ENCODE assay signal across 1 cellular context in the genomic region with DNA sequence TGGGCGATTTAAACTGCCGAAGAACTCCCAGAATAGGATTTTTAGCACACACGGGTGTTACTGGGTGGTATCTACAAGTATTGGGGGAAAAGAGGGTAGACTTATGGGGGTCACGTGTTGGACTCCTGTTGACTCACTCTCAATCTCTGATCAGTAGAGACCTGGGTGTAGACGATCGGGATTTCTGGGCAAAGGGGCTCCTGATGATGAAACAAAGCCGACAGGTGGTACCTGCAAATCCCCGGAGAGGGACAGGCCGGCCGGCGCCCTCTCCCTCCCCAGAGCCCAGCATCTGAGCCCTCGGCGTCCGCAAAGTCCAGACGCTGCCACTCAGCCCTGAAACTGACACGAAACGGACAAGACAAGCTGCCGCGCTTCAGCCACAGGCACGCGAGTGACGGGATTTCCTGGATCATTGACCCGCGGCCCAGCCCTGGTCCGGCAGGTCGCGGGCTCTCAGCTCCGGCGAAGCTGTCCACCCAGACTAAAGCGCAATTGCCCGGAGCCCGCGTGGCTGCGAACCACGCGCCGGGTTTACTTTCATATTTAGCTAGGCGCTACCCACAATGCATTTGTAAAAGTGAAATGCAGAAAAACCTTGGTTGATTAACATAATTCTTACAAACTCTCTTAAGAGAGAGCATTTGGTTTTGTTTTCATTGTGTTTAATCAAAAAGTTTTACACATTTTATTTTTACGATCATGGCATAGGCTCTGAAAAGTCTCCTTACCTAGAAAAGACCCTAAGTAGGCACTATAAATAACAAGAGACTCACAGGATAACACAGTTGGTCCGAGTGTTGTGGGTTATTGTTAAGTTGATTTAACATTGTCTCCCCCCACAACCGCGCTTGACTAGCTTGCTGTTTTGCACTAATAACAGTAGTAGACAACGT.
TF ChIP-seq lines count a peak whose summit lies in the region.

No MANE protein-coding gene starts in this region.

TF ChIP-seq in HEK293, 187 proteins besides CTCF, POLR2A, EP300 and RAD21 (continued from another document and continues in another):
- TF ChIP-seq, protein P1, sequence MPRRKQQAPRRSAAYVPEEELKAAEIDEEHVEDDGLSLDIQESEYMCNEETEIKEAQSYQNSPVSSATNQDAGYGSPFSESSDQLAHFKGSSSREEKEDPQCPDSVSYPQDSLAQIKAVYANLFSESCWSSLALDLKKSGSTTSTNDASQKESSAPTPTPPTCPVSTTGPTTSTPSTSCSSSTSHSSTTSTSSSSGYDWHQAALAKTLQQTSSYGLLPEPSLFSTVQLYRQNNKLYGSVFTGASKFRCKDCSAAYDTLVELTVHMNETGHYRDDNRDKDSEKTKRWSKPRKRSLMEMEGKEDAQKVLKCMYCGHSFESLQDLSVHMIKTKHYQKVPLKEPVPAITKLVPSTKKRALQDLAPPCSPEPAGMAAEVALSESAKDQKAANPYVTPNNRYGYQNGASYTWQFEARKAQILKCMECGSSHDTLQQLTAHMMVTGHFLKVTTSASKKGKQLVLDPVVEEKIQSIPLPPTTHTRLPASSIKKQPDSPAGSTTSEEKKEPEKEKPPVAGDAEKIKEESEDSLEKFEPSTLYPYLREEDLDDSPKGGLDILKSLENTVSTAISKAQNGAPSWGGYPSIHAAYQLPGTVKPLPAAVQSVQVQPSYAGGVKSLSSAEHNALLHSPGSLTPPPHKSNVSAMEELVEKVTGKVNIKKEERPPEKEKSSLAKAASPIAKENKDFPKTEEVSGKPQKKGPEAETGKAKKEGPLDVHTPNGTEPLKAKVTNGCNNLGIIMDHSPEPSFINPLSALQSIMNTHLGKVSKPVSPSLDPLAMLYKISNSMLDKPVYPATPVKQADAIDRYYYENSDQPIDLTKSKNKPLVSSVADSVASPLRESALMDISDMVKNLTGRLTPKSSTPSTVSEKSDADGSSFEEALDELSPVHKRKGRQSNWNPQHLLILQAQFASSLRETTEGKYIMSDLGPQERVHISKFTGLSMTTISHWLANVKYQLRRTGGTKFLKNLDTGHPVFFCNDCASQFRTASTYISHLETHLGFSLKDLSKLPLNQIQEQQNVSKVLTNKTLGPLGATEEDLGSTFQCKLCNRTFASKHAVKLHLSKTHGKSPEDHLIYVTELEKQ (tag by site-specific recombination; IDR thresholded peaks at IDR 0.05; ENCODE audit: borderline replicate concordance), result no peak
- TF ChIP-seq WT1 (tag by site-specific recombination; IDR thresholded peaks at IDR 0.05) (peak; percentile 25), ZNF514 (tag by site-specific recombination; IDR thresholded peaks at IDR 0.05) (no peak), MYNN (tag by site-specific recombination; IDR thresholded peaks at IDR 0.05; ENCODE audit: borderline replicate concordance) (no peak), ZNF211 (tag by site-specific recombination; IDR thresholded peaks at IDR 0.05; ENCODE audit: low read depth) (no peak), TRIM28 (IDR thresholded peaks at IDR 0.05; ENCODE audit: borderline replicate concordance, low read length) (no peak; the same call in none of the 2 replicates), ZNF114 (tag by site-specific recombination; IDR thresholded peaks at IDR 0.05) (no peak), ZBTB48 (tag by site-specific recombination; IDR thresholded peaks at IDR 0.05) (peak; percentile 53; the same call in 1 of the 2 replicates), MEIS1 (CRISPR knock-in tag; IDR thresholded peaks at IDR 0.05; ENCODE audit: borderline replicate concordance) (no peak), ZNF302 (tag by site-specific recombination; IDR thresholded peaks at IDR 0.05; ENCODE audit: low read depth) (no peak), ZNF324 (tag by site-specific recombination; IDR thresholded peaks at IDR 0.05) (peak; percentile 82), ZNF843 (tag by site-specific recombination; IDR thresholded peaks at IDR 0.05) (no peak), ZNF561 (tag by site-specific recombination; IDR thresholded peaks at IDR 0.05; ENCODE audit: borderline replicate concordance) (no peak; the same call in none of the 2 replicates), ZNF138 (tag by site-specific recombination; IDR thresholded peaks at IDR 0.05; ENCODE audit: borderline replicate concordance) (no peak), GLI4 (tag by site-specific recombination; IDR thresholded peaks at IDR 0.05) (no peak), ZNF175 (tag by site-specific recombination; IDR thresholded peaks at IDR 0.05) (no peak), GLIS2 (tag by site-specific recombination; IDR thresholded peaks at IDR 0.05) (peak; percentile 58; the same call in 1 of the 2 replicates), ZIC2 (tag by site-specific recombination; IDR thresholded peaks at IDR 0.05) (no peak), SCRT1 (tag by site-specific recombination; IDR thresholded peaks at IDR 0.05; ENCODE audit: borderline replicate concordance) (peak; percentile 95)
- TF ChIP-seq, protein P2, sequence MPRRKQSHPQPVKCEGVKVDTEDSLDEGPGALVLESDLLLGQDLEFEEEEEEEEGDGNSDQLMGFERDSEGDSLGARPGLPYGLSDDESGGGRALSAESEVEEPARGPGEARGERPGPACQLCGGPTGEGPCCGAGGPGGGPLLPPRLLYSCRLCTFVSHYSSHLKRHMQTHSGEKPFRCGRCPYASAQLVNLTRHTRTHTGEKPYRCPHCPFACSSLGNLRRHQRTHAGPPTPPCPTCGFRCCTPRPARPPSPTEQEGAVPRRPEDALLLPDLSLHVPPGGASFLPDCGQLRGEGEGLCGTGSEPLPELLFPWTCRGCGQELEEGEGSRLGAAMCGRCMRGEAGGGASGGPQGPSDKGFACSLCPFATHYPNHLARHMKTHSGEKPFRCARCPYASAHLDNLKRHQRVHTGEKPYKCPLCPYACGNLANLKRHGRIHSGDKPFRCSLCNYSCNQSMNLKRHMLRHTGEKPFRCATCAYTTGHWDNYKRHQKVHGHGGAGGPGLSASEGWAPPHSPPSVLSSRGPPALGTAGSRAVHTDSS (tag by site-specific recombination; IDR thresholded peaks at IDR 0.05), result peak; percentile 59; the same call in 1 of the 2 replicates
- TF ChIP-seq, protein P3, sequence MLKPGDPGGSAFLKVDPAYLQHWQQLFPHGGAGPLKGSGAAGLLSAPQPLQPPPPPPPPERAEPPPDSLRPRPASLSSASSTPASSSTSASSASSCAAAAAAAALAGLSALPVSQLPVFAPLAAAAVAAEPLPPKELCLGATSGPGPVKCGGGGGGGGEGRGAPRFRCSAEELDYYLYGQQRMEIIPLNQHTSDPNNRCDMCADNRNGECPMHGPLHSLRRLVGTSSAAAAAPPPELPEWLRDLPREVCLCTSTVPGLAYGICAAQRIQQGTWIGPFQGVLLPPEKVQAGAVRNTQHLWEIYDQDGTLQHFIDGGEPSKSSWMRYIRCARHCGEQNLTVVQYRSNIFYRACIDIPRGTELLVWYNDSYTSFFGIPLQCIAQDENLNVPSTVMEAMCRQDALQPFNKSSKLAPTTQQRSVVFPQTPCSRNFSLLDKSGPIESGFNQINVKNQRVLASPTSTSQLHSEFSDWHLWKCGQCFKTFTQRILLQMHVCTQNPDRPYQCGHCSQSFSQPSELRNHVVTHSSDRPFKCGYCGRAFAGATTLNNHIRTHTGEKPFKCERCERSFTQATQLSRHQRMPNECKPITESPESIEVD (tag by site-specific recombination; IDR thresholded peaks at IDR 0.05), result peak; percentile 75; the same call in 1 of the 2 replicates
- TF ChIP-seq, protein P4, sequence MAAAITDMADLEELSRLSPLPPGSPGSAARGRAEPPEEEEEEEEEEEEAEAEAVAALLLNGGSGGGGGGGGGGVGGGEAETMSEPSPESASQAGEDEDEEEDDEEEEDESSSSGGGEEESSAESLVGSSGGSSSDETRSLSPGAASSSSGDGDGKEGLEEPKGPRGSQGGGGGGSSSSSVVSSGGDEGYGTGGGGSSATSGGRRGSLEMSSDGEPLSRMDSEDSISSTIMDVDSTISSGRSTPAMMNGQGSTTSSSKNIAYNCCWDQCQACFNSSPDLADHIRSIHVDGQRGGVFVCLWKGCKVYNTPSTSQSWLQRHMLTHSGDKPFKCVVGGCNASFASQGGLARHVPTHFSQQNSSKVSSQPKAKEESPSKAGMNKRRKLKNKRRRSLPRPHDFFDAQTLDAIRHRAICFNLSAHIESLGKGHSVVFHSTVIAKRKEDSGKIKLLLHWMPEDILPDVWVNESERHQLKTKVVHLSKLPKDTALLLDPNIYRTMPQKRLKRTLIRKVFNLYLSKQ (tag by site-specific recombination; IDR thresholded peaks at IDR 0.05; ENCODE audit: borderline replicate concordance), result no peak
- TF ChIP-seq, protein P5, sequence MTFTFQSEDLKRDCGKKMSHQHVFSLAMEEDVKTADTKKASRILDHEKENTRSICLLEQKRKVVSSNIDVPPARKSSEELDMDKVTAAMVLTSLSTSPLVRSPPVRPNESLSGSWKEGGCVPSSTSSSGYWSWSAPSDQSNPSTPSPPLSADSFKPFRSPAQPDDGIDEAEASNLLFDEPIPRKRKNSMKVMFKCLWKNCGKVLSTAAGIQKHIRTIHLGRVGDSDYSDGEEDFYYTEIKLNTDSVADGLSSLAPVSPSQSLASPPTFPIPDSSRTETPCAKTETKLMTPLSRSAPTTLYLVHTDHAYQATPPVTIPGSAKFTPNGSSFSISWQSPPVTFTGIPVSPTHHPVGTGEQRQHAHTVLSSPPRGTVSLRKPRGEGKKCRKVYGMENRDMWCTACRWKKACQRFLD (tag by site-specific recombination; IDR thresholded peaks at IDR 0.05), result peak; percentile 58; the same call in 1 of the 2 replicates
- TF ChIP-seq, protein P6, sequence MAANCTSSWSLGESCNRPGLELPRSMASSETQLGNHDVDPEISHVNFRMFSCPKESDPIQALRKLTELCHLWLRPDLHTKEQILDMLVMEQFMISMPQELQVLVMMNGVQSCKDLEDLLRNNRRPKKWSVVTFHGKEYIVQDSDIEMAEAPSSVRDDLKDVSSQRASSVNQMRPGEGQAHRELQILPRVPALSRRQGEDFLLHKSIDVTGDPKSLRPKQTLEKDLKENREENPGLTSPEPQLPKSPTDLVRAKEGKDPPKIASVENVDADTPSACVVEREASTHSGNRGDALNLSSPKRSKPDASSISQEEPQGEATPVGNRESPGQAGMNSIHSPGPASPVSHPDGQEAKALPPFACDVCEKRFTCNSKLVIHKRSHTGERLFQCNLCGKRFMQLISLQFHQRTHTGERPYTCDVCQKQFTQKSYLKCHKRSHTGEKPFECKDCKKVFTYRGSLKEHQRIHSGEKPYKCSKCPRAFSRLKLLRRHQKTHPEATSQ (tag by site-specific recombination; IDR thresholded peaks at IDR 0.05), result 0 out of 2 replicates have a peak, but pooled peaks have one; percentile 44
- TF ChIP-seq, protein P7, sequence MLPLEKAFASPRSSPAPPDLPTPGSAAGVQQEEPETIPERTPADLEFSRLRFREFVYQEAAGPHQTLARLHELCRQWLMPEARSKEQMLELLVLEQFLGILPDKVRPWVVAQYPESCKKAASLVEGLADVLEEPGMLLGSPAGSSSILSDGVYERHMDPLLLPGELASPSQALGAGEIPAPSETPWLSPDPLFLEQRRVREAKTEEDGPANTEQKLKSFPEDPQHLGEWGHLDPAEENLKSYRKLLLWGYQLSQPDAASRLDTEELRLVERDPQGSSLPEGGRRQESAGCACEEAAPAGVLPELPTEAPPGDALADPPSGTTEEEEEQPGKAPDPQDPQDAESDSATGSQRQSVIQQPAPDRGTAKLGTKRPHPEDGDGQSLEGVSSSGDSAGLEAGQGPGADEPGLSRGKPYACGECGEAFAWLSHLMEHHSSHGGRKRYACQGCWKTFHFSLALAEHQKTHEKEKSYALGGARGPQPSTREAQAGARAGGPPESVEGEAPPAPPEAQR (tag by site-specific recombination; IDR thresholded peaks at IDR 0.05), result no peak
- TF ChIP-seq, protein P8, sequence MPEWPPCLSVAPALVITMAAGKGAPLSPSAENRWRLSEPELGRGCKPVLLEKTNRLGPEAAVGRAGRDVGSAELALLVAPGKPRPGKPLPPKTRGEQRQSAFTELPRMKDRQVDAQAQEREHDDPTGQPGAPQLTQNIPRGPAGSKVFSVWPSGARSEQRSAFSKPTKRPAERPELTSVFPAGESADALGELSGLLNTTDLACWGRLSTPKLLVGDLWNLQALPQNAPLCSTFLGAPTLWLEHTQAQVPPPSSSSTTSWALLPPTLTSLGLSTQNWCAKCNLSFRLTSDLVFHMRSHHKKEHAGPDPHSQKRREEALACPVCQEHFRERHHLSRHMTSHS (tag by site-specific recombination; IDR thresholded peaks at IDR 0.05), result no peak
- TF ChIP-seq, protein P9, sequence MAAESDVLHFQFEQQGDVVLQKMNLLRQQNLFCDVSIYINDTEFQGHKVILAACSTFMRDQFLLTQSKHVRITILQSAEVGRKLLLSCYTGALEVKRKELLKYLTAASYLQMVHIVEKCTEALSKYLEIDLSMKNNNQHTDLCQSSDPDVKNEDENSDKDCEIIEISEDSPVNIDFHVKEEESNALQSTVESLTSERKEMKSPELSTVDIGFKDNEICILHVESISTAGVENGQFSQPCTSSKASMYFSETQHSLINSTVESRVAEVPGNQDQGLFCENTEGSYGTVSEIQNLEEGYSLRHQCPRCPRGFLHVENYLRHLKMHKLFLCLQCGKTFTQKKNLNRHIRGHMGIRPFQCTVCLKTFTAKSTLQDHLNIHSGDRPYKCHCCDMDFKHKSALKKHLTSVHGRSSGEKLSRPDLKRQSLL (tag by site-specific recombination; IDR thresholded peaks at IDR 0.05), result peak; percentile 67; the same call in 1 of the 2 replicates
- TF ChIP-seq, protein P10, sequence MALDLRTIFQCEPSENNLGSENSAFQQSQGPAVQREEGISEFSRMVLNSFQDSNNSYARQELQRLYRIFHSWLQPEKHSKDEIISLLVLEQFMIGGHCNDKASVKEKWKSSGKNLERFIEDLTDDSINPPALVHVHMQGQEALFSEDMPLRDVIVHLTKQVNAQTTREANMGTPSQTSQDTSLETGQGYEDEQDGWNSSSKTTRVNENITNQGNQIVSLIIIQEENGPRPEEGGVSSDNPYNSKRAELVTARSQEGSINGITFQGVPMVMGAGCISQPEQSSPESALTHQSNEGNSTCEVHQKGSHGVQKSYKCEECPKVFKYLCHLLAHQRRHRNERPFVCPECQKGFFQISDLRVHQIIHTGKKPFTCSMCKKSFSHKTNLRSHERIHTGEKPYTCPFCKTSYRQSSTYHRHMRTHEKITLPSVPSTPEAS (tag by site-specific recombination; IDR thresholded peaks at IDR 0.05), result 0 out of 2 replicates have a peak, but pooled peaks have one; percentile 7
- TF ChIP-seq, protein P11, sequence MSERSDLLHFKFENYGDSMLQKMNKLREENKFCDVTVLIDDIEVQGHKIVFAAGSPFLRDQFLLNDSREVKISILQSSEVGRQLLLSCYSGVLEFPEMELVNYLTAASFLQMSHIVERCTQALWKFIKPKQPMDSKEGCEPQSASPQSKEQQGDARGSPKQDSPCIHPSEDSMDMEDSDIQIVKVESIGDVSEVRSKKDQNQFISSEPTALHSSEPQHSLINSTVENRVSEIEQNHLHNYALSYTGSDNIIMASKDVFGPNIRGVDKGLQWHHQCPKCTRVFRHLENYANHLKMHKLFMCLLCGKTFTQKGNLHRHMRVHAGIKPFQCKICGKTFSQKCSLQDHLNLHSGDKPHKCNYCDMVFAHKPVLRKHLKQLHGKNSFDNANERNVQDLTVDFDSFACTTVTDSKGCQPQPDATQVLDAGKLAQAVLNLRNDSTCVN (tag by site-specific recombination; optimal IDR thresholded peaks at IDR 0.05), result peak; percentile 74
- TF ChIP-seq, protein P12, sequence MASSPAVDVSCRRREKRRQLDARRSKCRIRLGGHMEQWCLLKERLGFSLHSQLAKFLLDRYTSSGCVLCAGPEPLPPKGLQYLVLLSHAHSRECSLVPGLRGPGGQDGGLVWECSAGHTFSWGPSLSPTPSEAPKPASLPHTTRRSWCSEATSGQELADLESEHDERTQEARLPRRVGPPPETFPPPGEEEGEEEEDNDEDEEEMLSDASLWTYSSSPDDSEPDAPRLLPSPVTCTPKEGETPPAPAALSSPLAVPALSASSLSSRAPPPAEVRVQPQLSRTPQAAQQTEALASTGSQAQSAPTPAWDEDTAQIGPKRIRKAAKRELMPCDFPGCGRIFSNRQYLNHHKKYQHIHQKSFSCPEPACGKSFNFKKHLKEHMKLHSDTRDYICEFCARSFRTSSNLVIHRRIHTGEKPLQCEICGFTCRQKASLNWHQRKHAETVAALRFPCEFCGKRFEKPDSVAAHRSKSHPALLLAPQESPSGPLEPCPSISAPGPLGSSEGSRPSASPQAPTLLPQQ (tag by site-specific recombination; IDR thresholded peaks at IDR 0.05), result 0 out of 2 replicates have a peak, but pooled peaks have one; percentile 59
